ENCODE assay signal across 10 cellular contexts in genomic region chr1:147504801-147505303, GRCh38. TPM values are rescaled to one million over a fixed set of nuclear protein-coding genes. Genes with fewer than 3 reads are reported as not detected.
DNase-seq lines count a peak whose midpoint lies in the region; TF ChIP-seq lines count a peak whose summit lies in the region.
"Had no signal": no experiment of that assay in that cellular context is flagged by ENCODE, and none has a peak within 500 bp of the region (broad histone marks: within the 10 kb centered on the region; RNA-seq: fewer than 3 reads in every experiment).

No MANE protein-coding gene starts in this region.

- peak overlapping the region; percentile 59 for H3K4me3 Mint-ChIP-seq in endothelial cell (ENCODE audit: unreplicated experiment)
- peak overlapping the region; percentile 74 for H3K4me3 Mint-ChIP-seq in neural progenitor cell
- H3K4me3 Mint-ChIP-seq: naive B cell had no signal

- peak; percentile 93 for DNase-seq in DMS53 (lab: John Stamatoyannopoulos, UW)
- peak; percentile 17 for DNase-seq in NCI-H2196 treated with DMSO at 0.1 percent for 48 hours (lab: John Stamatoyannopoulos, UW; ENCODE audit: unreplicated experiment)
- DNase-seq in endothelial cell (ENCODE audit: low spot score), result peak; percentile 41
- DNase-seq in neural progenitor cell (ENCODE audit: low spot score), result peak; percentile 89
- DNase-seq in HCEC 1CT, result no peak
- no peak for DNase-seq in DMS79 (lab: John Stamatoyannopoulos, UW)
- no peak for DNase-seq in Peyer's patch
- no peak for DNase-seq in stimulated activated CD4-positive, alpha-beta T cell treated with anti-CD3 and anti-CD28 coated beads, Interleukin-15, amount 100 ng/mL, for 24 hours
- DNase-seq: activated T-cell treated with anti-CD3 and anti-CD28 coated beads for 4 hours, naive B cell had no signal

- TF ChIP-seq POLR2A in Peyer's patch (IDR thresholded peaks at IDR 0.05), result no peak

- H3K79me2 ChIP-seq in neural progenitor cell (ENCODE audit: low read depth), result no peaks in the 10 kb centered on the region

- H3K9ac ChIP-seq in neural progenitor cell, result no peak overlapping the region

- H3K27me3 ChIP-seq in neural progenitor cell, result no peaks in the 10 kb centered on the region
- H3K27me3 ChIP-seq in Peyer's patch, result no peaks in the 10 kb centered on the region

- H3K27ac ChIP-seq in neural progenitor cell (peak overlapping the region; percentile 73), Peyer's patch (no peak overlapping the region)

- H3K4me1 ChIP-seq in neural progenitor cell, result peaks cover 35% of the 10 kb centered on the region
- no peaks in the 10 kb centered on the region for H3K4me1 ChIP-seq in Peyer's patch

- H3K36me3 ChIP-seq in neural progenitor cell (no peaks in the 10 kb centered on the region), Peyer's patch (no peaks in the 10 kb centered on the region)

- H3K36me3 Mint-ChIP-seq in endothelial cell (ENCODE audit: low read depth, unreplicated experiment) (no peaks in the 10 kb centered on the region), neural progenitor cell (peaks cover 2% of the 10 kb centered on the region)
- H3K36me3 Mint-ChIP-seq: naive B cell had no signal

- H3K9me3 ChIP-seq in neural progenitor cell (ENCODE audit: low read depth) (no peaks in the 10 kb centered on the region), Peyer's patch (no peaks in the 10 kb centered on the region)

- H3K4me1 Mint-ChIP-seq in endothelial cell (ENCODE audit: unreplicated experiment), result peaks cover 8% of the 10 kb centered on the region
- H3K4me1 Mint-ChIP-seq in neural progenitor cell, result peaks cover 11% of the 10 kb centered on the region
- H3K4me1 Mint-ChIP-seq: naive B cell had no signal

- H3K9me3 Mint-ChIP-seq in endothelial cell (ENCODE audit: unreplicated experiment), result no peaks in the 10 kb centered on the region
- no peaks in the 10 kb centered on the region for H3K9me3 Mint-ChIP-seq in neural progenitor cell
- H3K9me3 Mint-ChIP-seq: naive B cell had no signal

- H3K27me3 Mint-ChIP-seq in endothelial cell (ENCODE audit: unreplicated experiment), result no peaks in the 10 kb centered on the region
- peaks cover 4% of the 10 kb centered on the region for H3K27me3 Mint-ChIP-seq in neural progenitor cell (ENCODE audit: insufficient read depth, low read depth)

- H4K20me1 ChIP-seq in neural progenitor cell (ENCODE audit: low read depth), result no peaks in the 10 kb centered on the region

- peak overlapping the region; percentile 76 for H3K4me2 ChIP-seq in neural progenitor cell

- H3F3A ChIP-seq in neural progenitor cell (ENCODE audit: low read depth), result peaks cover 25% of the 10 kb centered on the region

- peak overlapping the region; percentile 34 for H3K4me3 ChIP-seq in neural progenitor cell
- no peak overlapping the region for H3K4me3 ChIP-seq in Peyer's patch

- H2AFZ ChIP-seq in neural progenitor cell (replicated peaks), result peak overlapping the region; percentile 88

- H3K27ac Mint-ChIP-seq in endothelial cell (ENCODE audit: unreplicated experiment) (peak overlapping the region; percentile 74), neural progenitor cell (peak overlapping the region; percentile 95)
- H3K27ac Mint-ChIP-seq: naive B cell had no signal

- TF ChIP-seq CTCF in endothelial cell (IDR thresholded peaks at IDR 0.05; ENCODE audit: unreplicated experiment) (no peak), neural progenitor cell (IDR thresholded peaks at IDR 0.05) (no peak), Peyer's patch (IDR thresholded peaks at IDR 0.05) (no peak)

RNA-seq across cellular contexts. Expression of gene BCL9, which starts 36.4 kb away (rescaled TPM):
- total RNA-seq in endothelial cell (ENCODE audit: unreplicated experiment), result 36.6 TPM
- total RNA-seq in neural progenitor cell (ENCODE audit: low replicate concordance), result 48.7 and 61.1 TPM in 2 replicates
- total RNA-seq in Peyer's patch, result 10 to 100 TPM in 3 of 4 donors, 1 to 10 TPM in 1; 5.0 to 14.3 (median 13.4) TPM

Comparison
In these comparisons a context has a peak if more than half of its experiments do, and no peak if none do; other contexts are left out.
1. DNase-seq: peak in DMS53 (single experiment), NCI-H2196 treated with DMSO at 0.1 percent for 48 hours (single experiment), endothelial cell (single experiment) and neural progenitor cell (single experiment); none in HCEC 1CT (single experiment), DMS79 (single experiment), Peyer's patch (0 of 3) and stimulated activated CD4-positive, alpha-beta T cell treated with anti-CD3 and anti-CD28 coated beads, Interleukin-15, amount 100 ng/mL, for 24 hours (single experiment).